ENCODE assay signal across 8 cellular contexts in the genomic region with DNA sequence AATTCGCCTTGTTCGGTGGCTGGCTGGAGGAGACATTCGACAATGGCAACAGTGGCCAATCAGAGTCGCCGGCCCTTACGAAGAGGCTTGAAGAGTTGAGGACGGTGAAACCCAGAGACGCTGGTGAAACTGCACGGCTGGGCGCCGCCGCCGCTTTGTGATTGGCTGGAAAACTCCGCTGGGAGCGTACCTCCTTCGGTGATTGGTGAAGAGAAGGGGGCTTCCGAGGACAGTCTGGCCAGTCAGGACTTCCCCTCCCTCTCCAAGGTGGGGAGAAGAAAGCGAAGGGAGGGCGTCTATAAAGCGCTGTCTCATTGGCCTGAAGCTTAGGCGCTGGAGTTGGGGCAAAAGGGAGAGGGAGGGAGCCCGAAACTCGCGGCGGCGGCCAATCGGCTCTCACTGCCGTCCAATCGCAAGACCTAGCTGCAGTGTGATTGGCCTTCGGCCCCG. TPM values are rescaled to one million over a fixed set of nuclear protein-coding genes. Genes with fewer than 3 reads are reported as not detected.
DNase-seq lines count a peak whose midpoint lies in the region; ATAC-seq and TF ChIP-seq lines count a peak whose summit lies in the region.

No MANE protein-coding gene starts in this region.

- WGBS in upper lobe of left lung, 2 donors: 0% methylated on average over 19 to 29 of the region's 31 CpGs

- peaks cover 18% of the 10 kb centered on the region for H3K4me1 Mint-ChIP-seq in activated naive CD4-positive, alpha-beta T cell treated with anti-CD3 and anti-CD28 coated beads for 36 hours (ENCODE audit: low read depth)
- peaks cover 27% of the 10 kb centered on the region for H3K4me1 Mint-ChIP-seq in neural crest cell

- no peak overlapping the region for H3K27ac Mint-ChIP-seq in activated naive CD4-positive, alpha-beta T cell treated with anti-CD3 and anti-CD28 coated beads for 36 hours
- peak overlapping the region; percentile 99 for H3K27ac Mint-ChIP-seq in neural crest cell (ENCODE audit: unreplicated experiment)

- no peak overlapping the region for H3K4me3 Mint-ChIP-seq in activated naive CD4-positive, alpha-beta T cell treated with anti-CD3 and anti-CD28 coated beads for 36 hours
- no peak overlapping the region for H3K4me3 Mint-ChIP-seq in neural crest cell

- H3K4me3 ChIP-seq in upper lobe of left lung: peak overlapping the region; percentile 57 to 69 (median 60)

- peaks cover 24 to 28% (median 25%) of the 10 kb centered on the region in 4 donors for H3K4me1 ChIP-seq in upper lobe of left lung

- TF ChIP-seq CTCF in neural crest cell (conservative IDR thresholded peaks at IDR 0.05): no peak
- TF ChIP-seq CTCF in upper lobe of left lung (IDR thresholded peaks at IDR 0.05): no peak

- H3K9me3 ChIP-seq in upper lobe of left lung: no peaks in the 10 kb centered on the region

- H3K27me3 Mint-ChIP-seq in activated naive CD4-positive, alpha-beta T cell treated with anti-CD3 and anti-CD28 coated beads for 36 hours (ENCODE audit: low read depth): no peaks in the 10 kb centered on the region
- H3K27me3 Mint-ChIP-seq in neural crest cell (ENCODE audit: low read depth): peaks cover 6% of the 10 kb centered on the region

- no peaks in the 10 kb centered on the region for H3K36me3 ChIP-seq in upper lobe of left lung

- H3K27ac ChIP-seq in upper lobe of left lung: peak overlapping the region; percentile 99 to 100 (median 100)

- TF ChIP-seq EP300 in upper lobe of left lung (IDR thresholded peaks at IDR 0.05): peak in 1 of 4 donors; percentile 42

- H3K27me3 ChIP-seq in upper lobe of left lung: no peaks in the 10 kb centered on the region

- intact Hi-C loops in activated naive CD4-positive, alpha-beta T cell treated with anti-CD3 and anti-CD28 coated beads for 36 hours (cut with micrococcal nuclease): loop anchor here (1.0 to 10.0 kb wide), 23 partner anchors 50 to 1740 kb away; a partner anchor contains a TSS

- ATAC-seq in GM21390 (IDR thresholded peaks at IDR 0.05; ENCODE audit: unreplicated experiment): peak; percentile 69
- ATAC-seq in upper lobe of left lung (ENCODE audit: low FRiP score in 2 of 2): peak; percentile 91 to 97

- DNase-seq in DMS79 (lab: John Stamatoyannopoulos, UW) (peak; percentile 100), HS-5 (ENCODE audit: low read depth) (peak; percentile 100), NCI-H82 treated with DMSO at 0.1 percent for 48 hours (lab: John Stamatoyannopoulos, UW; ENCODE audit: unreplicated experiment) (peak; percentile 100), foreskin melanocyte (peak; percentile 100), neural crest cell (ENCODE audit: low read depth, low spot score) (peak; percentile 87), upper lobe of left lung (peak; percentile 98 to 99)
- peak; percentile 100 for DNase-seq in activated naive CD4-positive, alpha-beta T cell treated with anti-CD3 and anti-CD28 coated beads for 36 hours

- H3K9me3 Mint-ChIP-seq in activated naive CD4-positive, alpha-beta T cell treated with anti-CD3 and anti-CD28 coated beads for 36 hours: no peaks in the 10 kb centered on the region
- no peaks in the 10 kb centered on the region for H3K9me3 Mint-ChIP-seq in neural crest cell

- no peak for TF ChIP-seq POLR2A in upper lobe of left lung (IDR thresholded peaks at IDR 0.05)

- H3K36me3 Mint-ChIP-seq in activated naive CD4-positive, alpha-beta T cell treated with anti-CD3 and anti-CD28 coated beads for 36 hours (ENCODE audit: low read depth): peaks cover 12% of the 10 kb centered on the region
- H3K36me3 Mint-ChIP-seq in neural crest cell (ENCODE audit: low read depth): peaks cover 12% of the 10 kb centered on the region

- CTCF ChIA-PET in activated naive CD4-positive, alpha-beta T cell treated with anti-CD3 and anti-CD28 coated beads for 36 hours (lab: Charles Lee): interaction anchor here (0.8 to 1.5 kb wide), 2 partner anchors 53 to 285 kb away, joined by 3 to 7 read pairs; no protein-coding TSS in a partner anchor

RNA-seq across cellular contexts. Expression of a gene that starts 0.6 kb away (rescaled TPM):
- 10 to 100 TPM; 25.9 to 27.8 TPM for total RNA-seq in activated naive CD4-positive, alpha-beta T cell treated with anti-CD3 and anti-CD28 coated beads for 36 hours
- total RNA-seq in neural crest cell (81.5 and 84.2 TPM in 2 replicates), upper lobe of left lung (10 to 100 TPM; 41.4 to 84.9 (median 48.0) TPM)

Comparison
In these comparisons a context has a peak if more than half of its experiments do, and no peak if none do; other contexts are left out.
1. Peak in every context shown above with its lines: DNase-seq, ATAC-seq, H3K4me3 ChIP-seq and H3K27ac ChIP-seq.